ENCODE assay signal across 10 cellular contexts in genomic region chr1:232477728-232478127, GRCh38.
DNase-seq lines count a peak whose midpoint lies in the region; FAIRE-seq and TF ChIP-seq lines count a peak whose summit lies in the region.
"Had no signal": no experiment of that assay in that cellular context is flagged by ENCODE, and none has a peak within 500 bp of the region (broad histone marks: within the 10 kb centered on the region; RNA-seq: fewer than 3 reads in every experiment).

No MANE protein-coding gene starts in this region.

- POLR2A ChIA-PET in MCF 10A (lab: Yijun Ruan, JAX): interaction anchor here (0.7 to 3.8 kb wide), 8 partner anchors 9 to 149 kb away, joined by 3 to 17 read pairs (median 4); no protein-coding TSS in a partner anchor

- H3K4me1 Mint-ChIP-seq in MCF 10A (ENCODE audit: insufficient read depth, unreplicated experiment) (peaks cover 34% of the 10 kb centered on the region), progenitor cell of endocrine pancreas (ENCODE audit: low read depth) (no peaks in the 10 kb centered on the region)

- H3K27me3 Mint-ChIP-seq in MCF 10A (ENCODE audit: insufficient read depth, unreplicated experiment) (no peaks in the 10 kb centered on the region), progenitor cell of endocrine pancreas (no peaks in the 10 kb centered on the region)

- H3K9me3 Mint-ChIP-seq in MCF 10A (ENCODE audit: unreplicated experiment) (no peaks in the 10 kb centered on the region), progenitor cell of endocrine pancreas (ENCODE audit: low read depth) (no peaks in the 10 kb centered on the region)
- H3K9me3 Mint-ChIP-seq: neural crest cell had no signal

- TF ChIP-seq POLR2A in breast epithelium (IDR thresholded peaks at IDR 0.05): no peak
- TF ChIP-seq POLR2A in adrenal gland (IDR thresholded peaks at IDR 0.05): no peak

- DNase-seq in MCF 10A (ENCODE audit: unreplicated experiment) (peak; percentile 99), breast epithelium (ENCODE audit: low spot score in 2 of 2) (no peak), adrenal gland (peak; percentile 20 to 74 (median 59)), iris pigment epithelial cell (ENCODE audit: low read depth) (peak; percentile 97), urothelium cell line (ENCODE audit: low spot score) (peak; percentile 50), progenitor cell of endocrine pancreas (ENCODE audit: low spot score, unreplicated experiment) (no peak), posterior cingulate gyrus (no peak), SK-N-DZ (ENCODE audit: low spot score) (no peak)
- DNase-seq: KG1 had no signal

- no peak overlapping the region for H3K4me3 ChIP-seq in breast epithelium
- no peak overlapping the region for H3K4me3 ChIP-seq in adrenal gland

- no TSS peak for BruUV-seq in MCF 10A (replicated peaks; lab: Mats Ljungman, UMichigan)

- H3K36me3 Mint-ChIP-seq in MCF 10A (ENCODE audit: insufficient read depth, unreplicated experiment) (peaks cover 27% of the 10 kb centered on the region), progenitor cell of endocrine pancreas (ENCODE audit: insufficient read depth) (peaks cover 24% of the 10 kb centered on the region)

- H3K4me1 ChIP-seq in breast epithelium (no peaks in the 10 kb centered on the region), adrenal gland (replicated peaks in 1 of 2) (peaks cover 12 to 41% of the 10 kb centered on the region in 2 donors)

- H3K36me3 ChIP-seq in breast epithelium (no peaks in the 10 kb centered on the region), adrenal gland (replicated peaks in 1 of 2) (no peaks in the 10 kb centered on the region)

- TF ChIP-seq CTCF in MCF 10A (IDR thresholded peaks at IDR 0.05; ENCODE audit: unreplicated experiment): no peak
- no peak for TF ChIP-seq CTCF in breast epithelium (IDR thresholded peaks at IDR 0.05)
- no peak for TF ChIP-seq CTCF in adrenal gland (IDR thresholded peaks at IDR 0.05)
- no peak for TF ChIP-seq CTCF in progenitor cell of endocrine pancreas (IDR thresholded peaks at IDR 0.05; ENCODE audit: unreplicated experiment)

- H3K27ac Mint-ChIP-seq in MCF 10A (ENCODE audit: low read depth, unreplicated experiment): peak overlapping the region; percentile 61
- H3K27ac Mint-ChIP-seq in progenitor cell of endocrine pancreas: no peak overlapping the region

- CTCF ChIA-PET in MCF 10A (lab: Yijun Ruan, JAX): interaction anchor here (0.6 to 1.5 kb wide), 5 partner anchors 10 to 170 kb away, joined by 3 to 5 read pairs (median 4); no protein-coding TSS in a partner anchor

- WGBS in adrenal gland, 4 donors: 41 to 48% (median 43%) methylated on average over 6 of the region's 6 CpGs

- no peaks in the 10 kb centered on the region for H3K27me3 ChIP-seq in breast epithelium
- H3K27me3 ChIP-seq in adrenal gland: no peaks in the 10 kb centered on the region

- intact Hi-C loops in MCF 10A (cut with micrococcal nuclease): no loop called here
- intact Hi-C loops in breast epithelium (cut with DNase I; ENCODE audit: low total_unique reads): loop anchor here (5.0 kb wide), 1 partner anchor 195 kb away; no protein-coding TSS in a partner anchor
- intact Hi-C loops in adrenal gland (cut with DNase I): no loop called here
- intact Hi-C loops in posterior cingulate gyrus (cut with DNase I): loop anchor here (1.0 kb wide), 1 partner anchor 43 kb away; no protein-coding TSS in a partner anchor

- no peaks in the 10 kb centered on the region for H3K9me3 ChIP-seq in breast epithelium
- no peaks in the 10 kb centered on the region for H3K9me3 ChIP-seq in adrenal gland (replicated peaks in 1 of 3)

- H3K27ac ChIP-seq in breast epithelium (no peak overlapping the region), adrenal gland (peak overlapping the region in 2 of 5 donors; percentile 2 to 19)

- H3K4me3 Mint-ChIP-seq in MCF 10A (ENCODE audit: unreplicated experiment) (no peak overlapping the region), progenitor cell of endocrine pancreas (ENCODE audit: low read depth) (no peak overlapping the region)
- H3K4me3 Mint-ChIP-seq: neural crest cell had no signal

- no peak for FAIRE-seq in urothelium cell line (lab: Jason Lieb, UNC)

Comparison
In these comparisons a context has a peak if more than half of its experiments do, and no peak if none do; other contexts are left out.
1. DNase-seq: peak in MCF 10A (single experiment), adrenal gland (7 of 7), iris pigment epithelial cell (single experiment) and urothelium cell line (single experiment); none in breast epithelium (0 of 2), progenitor cell of endocrine pancreas (single experiment), posterior cingulate gyrus (0 of 10) and SK-N-DZ (single experiment).
2. intact Hi-C loops: an anchor here in breast epithelium (5.0 kb wide) and posterior cingulate gyrus (1.0 kb wide); none called in MCF 10A and adrenal gland.